12 cellular contexts compared by ENCODE assay signal in genomic region chr17:20955437-20956323, GRCh38.
A peak's percentile ranks its signal among the peaks of the same experiment; 100 is the strongest.
DNase-seq lines count a peak whose midpoint lies in the region; ATAC-seq, FAIRE-seq and TF ChIP-seq lines count a peak whose summit lies in the region.
"Had no signal": no experiment of that assay in that cellular context is flagged by ENCODE, and none has a peak within 500 bp of the region (broad histone marks: within the 10 kb centered on the region; RNA-seq: fewer than 3 reads in every experiment).

No MANE protein-coding gene starts in this region.

- H4K20me1 ChIP-seq in H1 (replicated peaks in 1 of 2; ENCODE audit: control insufficient read depth in 1 of 2, insufficient read depth in 2 of 2, low read length in 2 of 2) (peaks cover 0 to 2% of the 10 kb centered on the region in 2 experiments), smooth muscle cell (ENCODE audit: low read depth) (peaks cover 9% of the 10 kb centered on the region)

- H3K36me3 ChIP-seq in H1 (ENCODE audit: control insufficient read depth in 2 of 4, insufficient read depth in 4 of 4, low read length in 3 of 4) (peaks cover 0 to 11% (median 3%) of the 10 kb centered on the region in 4 experiments; a peak in 4 of 8 replicates), smooth muscle cell (ENCODE audit: low read depth) (peaks cover 9% of the 10 kb centered on the region)

- no peaks in the 10 kb centered on the region for H3K79me1 ChIP-seq in H1 (ENCODE audit: low read depth, low read length)

- CTCF ChIA-PET in H1 (lab: Charles Lee; ENCODE audit: partially characterized antibody) = interaction anchor here (0.8 to 1.3 kb wide), 2 partner anchors 8 to 21 kb away, joined by 3 to 4 read pairs; no protein-coding TSS in a partner anchor

- POLR2A ChIA-PET in H1 (lab: Charles Lee; ENCODE audit: partially characterized antibody) = interaction anchor here (0.8 to 1.1 kb wide), 2 partner anchors 12 kb away, joined by 3 read pairs; no protein-coding TSS in a partner anchor

- H3K9ac ChIP-seq in H1 (replicated peaks in 1 of 4; ENCODE audit: extremely low read depth in 1 of 4, low read depth in 3 of 4, low read length in 3 of 4) = no peak overlapping the region
- no peak overlapping the region for H3K9ac ChIP-seq in smooth muscle cell (ENCODE audit: low read depth)

- no peak overlapping the region for H3K18ac ChIP-seq in H1 (ENCODE audit: extremely low read depth, low read length)

- H2BK12ac ChIP-seq in H1 (ENCODE audit: low read depth, low read length) = no peak overlapping the region

- TF ChIP-seq RAD21 in H1 (IDR thresholded peaks at IDR 0.05 in 1 of 2, conservative IDR thresholded peaks at IDR 0.05 in 1 of 2; ENCODE audit: low read depth in 2 of 2, low read length in 2 of 2) = no peak

- TF ChIP-seq CTCF in H1 (IDR thresholded peaks at IDR 0.05; ENCODE audit: control extremely low read depth in 1 of 3, insufficient read depth in 1 of 3, low read depth in 1 of 3, low read length in 3 of 3) = no peak
- no peak for TF ChIP-seq CTCF in smooth muscle cell (IDR thresholded peaks at IDR 0.05; ENCODE audit: borderline replicate concordance, insufficient read depth, poor library complexity, severe bottlenecking)

- no peak overlapping the region for H2BK20ac ChIP-seq in H1 (ENCODE audit: low read length)

- WGBS in H1 (ENCODE audit: extremely low coverage in 1 of 2, insufficient coverage in 1 of 2, insufficient read length in 1 of 2, insufficient replicate concordance in 2 of 2, low coverage in 1 of 2, low lambda C conversion rate in 2 of 2, missing lambda C conversion rate in 1 of 2), 2 experiments = 84% methylated on average over 6 of the region's 6 CpGs; no CpG with 5 or more reads in 1 of the 2 experiments
- 63% methylated on average over 6 of the region's 6 CpGs for WGBS in smooth muscle cell (ENCODE audit: low lambda C conversion rate)

- H3K4me2 ChIP-seq in H1 (ENCODE audit: insufficient read depth in 1 of 2, low read depth in 2 of 2, low read length in 2 of 2) (no peak overlapping the region), smooth muscle cell (peak overlapping the region; percentile 63)

- H3K27me3 ChIP-seq in H1 (replicated peaks in 1 of 4; ENCODE audit: control insufficient read depth in 3 of 4, extremely low read depth in 1 of 4, insufficient read depth in 3 of 4, low read length in 3 of 4) = no peaks in the 10 kb centered on the region
- H3K27me3 ChIP-seq in smooth muscle cell (ENCODE audit: low read depth) = no peaks in the 10 kb centered on the region
- H3K27me3 ChIP-seq: dorsolateral prefrontal cortex had no signal

- H2AFZ ChIP-seq in H1 (ENCODE audit: low read length) (no peak overlapping the region), smooth muscle cell (ENCODE audit: low read depth) (no peak overlapping the region)

- no peaks in the 10 kb centered on the region for H3K23me2 ChIP-seq in H1 (ENCODE audit: low read depth, low read length)

- DNase-seq in NCI-H748 (lab: John Stamatoyannopoulos, UW; ENCODE audit: unreplicated experiment) = peak; percentile 34
- DNase-seq in H1 (ENCODE audit: low read depth in 1 of 2, low spot score in 2 of 2) = no peak
- no peak for DNase-seq in left lobe of liver (ENCODE audit: low spot score)
- DNase-seq in smooth muscle cell (lab: John Stamatoyannopoulos, UW; ENCODE audit: unreplicated experiment) = no peak
- DNase-seq in ACHN = no peak
- no peak for DNase-seq in HuH-7.5 (ENCODE audit: low spot score)
- DNase-seq: dorsolateral prefrontal cortex, islet precursor cell, Karpas-422, NCI-H446 treated with DMSO at 0.1 percent for 48 hours had no signal

- no peak overlapping the region for H4K8ac ChIP-seq in H1 (ENCODE audit: extremely low read depth, insufficient read depth, low read length)

- H3K4ac ChIP-seq in H1 (replicated peaks; ENCODE audit: insufficient read length, low read depth, low read length) = no peak overlapping the region

- H2BK5ac ChIP-seq in H1 (ENCODE audit: low read depth, low read length) = no peak overlapping the region

- H3K23ac ChIP-seq in H1 (ENCODE audit: insufficient read length) = no peak overlapping the region

- H3K9me3 ChIP-seq in H1 (ENCODE audit: insufficient read depth in 2 of 2, low read depth in 1 of 2, low read length in 1 of 2) = no peaks in the 10 kb centered on the region
- no peaks in the 10 kb centered on the region for H3K9me3 ChIP-seq in smooth muscle cell (replicated peaks; ENCODE audit: low read depth)

- no peak overlapping the region for H4K91ac ChIP-seq in H1 (replicated peaks; ENCODE audit: insufficient read length, low read length)

- no peak overlapping the region for H3K14ac ChIP-seq in H1 (ENCODE audit: insufficient read length)

- H3K79me2 ChIP-seq in H1 (ENCODE audit: control insufficient read depth in 1 of 2, insufficient read depth in 2 of 2, low read length in 2 of 2) (no peaks in the 10 kb centered on the region), smooth muscle cell (ENCODE audit: low read depth) (no peaks in the 10 kb centered on the region)

- peaks cover 2% of the 10 kb centered on the region for H3F3A ChIP-seq in smooth muscle cell (ENCODE audit: low read depth)

- H2BK120ac ChIP-seq in H1 (replicated peaks; ENCODE audit: low read depth, low read length) = no peak overlapping the region

- H3K27ac ChIP-seq in H1 (ENCODE audit: low read depth, low read length) (no peak overlapping the region), smooth muscle cell (ENCODE audit: low read depth) (peak overlapping the region; percentile 71)
- H3K27ac ChIP-seq: dorsolateral prefrontal cortex had no signal

- H2AK5ac ChIP-seq in H1 (ENCODE audit: low read depth, low read length) = no peak overlapping the region

- 0 out of 7 replicates have a peak, but pooled peaks cover 0 to under 1% (median 0%) of the 10 kb centered on the region in 4 experiments for H3K4me1 ChIP-seq in H1 (replicated peaks in 1 of 4; ENCODE audit: control insufficient read depth in 3 of 4, insufficient read depth in 4 of 4, low read length in 3 of 4)
- H3K4me1 ChIP-seq in smooth muscle cell (ENCODE audit: low read depth) = peaks cover 6% of the 10 kb centered on the region

- TF ChIP-seq POLR2A in H1 (IDR thresholded peaks at IDR 0.05; ENCODE audit: control extremely low read depth in 1 of 2, low read depth in 2 of 2, low read length in 2 of 2) = no peak

- peak; percentile 48 for FAIRE-seq in H1 (lab: Jason Lieb, UNC)
- FAIRE-seq: GM18507 had no signal

- H3K56ac ChIP-seq in H1 (replicated peaks; ENCODE audit: insufficient read length, low read depth, low read length) = no peak overlapping the region

- no peak overlapping the region for H4K5ac ChIP-seq in H1 (ENCODE audit: insufficient read length, low read depth, low read length)

- ATAC-seq in left lobe of liver = peak; percentile 95
- no peak for ATAC-seq in GM21423 (IDR thresholded peaks at IDR 0.05; ENCODE audit: unreplicated experiment)

- H2BK15ac ChIP-seq in H1 (ENCODE audit: low read length) = no peak overlapping the region

- in situ Hi-C loops in ACHN (cut with HindIII; ENCODE audit: low pct_ligation_motif_present, low pct_unique_long_range_greater_than_20kb, low sequenced_read_pairs) = no loop called here

- TF ChIP-seq EP300 in H1 (IDR thresholded peaks at IDR 0.05; ENCODE audit: borderline replicate concordance in 1 of 2, low read depth in 2 of 2, low read length in 2 of 2) = no peak

- H3K4me3 ChIP-seq in H1 (ENCODE audit: extremely low read depth in 1 of 4, insufficient read depth in 2 of 4, low read depth in 3 of 4, low read length in 4 of 4) = no peak overlapping the region
- H3K4me3 ChIP-seq in smooth muscle cell = no peak overlapping the region
- H3K4me3 ChIP-seq: dorsolateral prefrontal cortex had no signal

TF ChIP-seq in H1, 55 proteins besides CTCF, POLR2A, EP300 and RAD21 (continues in another document):
- no peak for TF ChIP-seq PHF8 (conservative IDR thresholded peaks at IDR 0.05; ENCODE audit: low read depth, low read length)
- no peak for TF ChIP-seq RXRA (IDR thresholded peaks at IDR 0.05; ENCODE audit: insufficient read depth, low read depth, low read length)
- TF ChIP-seq SIN3A (conservative IDR thresholded peaks at IDR 0.05 in 1 of 2, IDR thresholded peaks at IDR 0.05 in 1 of 2; ENCODE audit: low read depth in 1 of 2, low read length in 2 of 2) = no peak
